ENCODE assay signal across 8 cellular contexts in the genomic region with DNA sequence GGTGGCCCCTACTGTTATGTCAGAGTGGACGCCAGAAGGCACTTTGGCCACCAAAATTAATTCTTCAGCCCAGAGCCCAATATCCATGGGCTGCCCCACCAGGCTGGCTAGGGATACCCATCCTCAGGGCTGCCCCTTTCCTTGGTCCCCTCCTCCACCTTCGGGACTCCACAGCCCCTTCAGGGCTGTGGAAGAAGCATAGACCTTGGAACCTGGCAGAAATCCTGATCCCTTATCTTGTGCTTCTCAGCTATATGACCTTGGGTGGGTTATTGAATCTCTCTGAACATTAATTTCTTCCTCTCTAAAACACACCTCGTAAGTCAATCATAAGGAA. TPM values are rescaled to one million over a fixed set of nuclear protein-coding genes. Genes with fewer than 3 reads are reported as not detected.
DNase-seq lines count a peak whose midpoint lies in the region; ATAC-seq and TF ChIP-seq lines count a peak whose summit lies in the region.

No MANE protein-coding gene starts in this region.

- DNase-seq in T-helper 1 cell (no peak), immature natural killer cell (no peak), stomach (no peak), NCI-H1105 (lab: John Stamatoyannopoulos, UW) (no peak), DMS79 treated with DMSO at 0.1 percent for 48 hours (lab: John Stamatoyannopoulos, UW) (no peak)
- no peak for DNase-seq in activated naive CD8-positive, alpha-beta T cell treated with anti-CD3 and anti-CD28 coated beads for 36 hours

- peaks cover 56 to 76% (median 74%) of the 10 kb centered on the region in 4 donors for H3K4me1 ChIP-seq in stomach

- H3K27me3 Mint-ChIP-seq in T-helper 1 cell treated with Interleukin-12 subunit alpha and Interleukin-12 subunit beta and Interleukin-4 antibody, amounts not matched to agents 30 μg/mL and 1 μg/mL, for 36 hours (ENCODE audit: low read depth): peaks cover 17% of the 10 kb centered on the region
- peaks cover 17% of the 10 kb centered on the region for H3K27me3 Mint-ChIP-seq in activated naive CD8-positive, alpha-beta T cell treated with anti-CD3 and anti-CD28 coated beads for 36 hours
- H3K27me3 Mint-ChIP-seq in immature natural killer cell (ENCODE audit: low read depth in 3 of 3): peaks cover 0 to 15% (median 8%) of the 10 kb centered on the region in 3 donors

- no peak for TF ChIP-seq EP300 in stomach (IDR thresholded peaks at IDR 0.05)

- peaks cover 7% of the 10 kb centered on the region for H3K36me3 Mint-ChIP-seq in T-helper 1 cell treated with Interleukin-12 subunit alpha and Interleukin-12 subunit beta and Interleukin-4 antibody, amounts not matched to agents 30 μg/mL and 1 μg/mL, for 36 hours (ENCODE audit: low read depth)
- H3K36me3 Mint-ChIP-seq in activated naive CD8-positive, alpha-beta T cell treated with anti-CD3 and anti-CD28 coated beads for 36 hours: peaks cover 8% of the 10 kb centered on the region
- no peaks in the 10 kb centered on the region for H3K36me3 Mint-ChIP-seq in immature natural killer cell

- TF ChIP-seq CTCF in stomach (IDR thresholded peaks at IDR 0.05): no peak

- H3K9me3 Mint-ChIP-seq in T-helper 1 cell treated with Interleukin-12 subunit alpha and Interleukin-12 subunit beta and Interleukin-4 antibody, amounts not matched to agents 30 μg/mL and 1 μg/mL, for 36 hours: no peaks in the 10 kb centered on the region
- H3K9me3 Mint-ChIP-seq in activated naive CD8-positive, alpha-beta T cell treated with anti-CD3 and anti-CD28 coated beads for 36 hours: no peaks in the 10 kb centered on the region
- H3K9me3 Mint-ChIP-seq in immature natural killer cell: no peaks in the 10 kb centered on the region

- WGBS in stomach, 5 donors: 20 to 34% (median 26%) methylated on average over 2 to 3 of the region's 3 CpGs

- no peaks in the 10 kb centered on the region for H3K36me3 ChIP-seq in stomach

- peak overlapping the region; percentile 93 to 97 (median 96) for H3K27ac ChIP-seq in stomach

- no peak for ATAC-seq in HG03342 (IDR thresholded peaks at IDR 0.05; ENCODE audit: unreplicated experiment)

- peak overlapping the region; percentile 45 for H3K27ac Mint-ChIP-seq in T-helper 1 cell treated with Interleukin-12 subunit alpha and Interleukin-12 subunit beta and Interleukin-4 antibody, amounts not matched to agents 30 μg/mL and 1 μg/mL, for 36 hours
- H3K27ac Mint-ChIP-seq in activated naive CD8-positive, alpha-beta T cell treated with anti-CD3 and anti-CD28 coated beads for 36 hours: peak overlapping the region; percentile 25
- H3K27ac Mint-ChIP-seq in immature natural killer cell: peak overlapping the region in 5 of 6 donors; percentile 88 to 96 (median 92)

- H3K4me3 ChIP-seq in stomach: peak overlapping the region; percentile 74 to 97 (median 94)

- peak overlapping the region; percentile 92 for H3K4me3 Mint-ChIP-seq in T-helper 1 cell treated with Interleukin-12 subunit alpha and Interleukin-12 subunit beta and Interleukin-4 antibody, amounts not matched to agents 30 μg/mL and 1 μg/mL, for 36 hours
- H3K4me3 Mint-ChIP-seq in activated naive CD8-positive, alpha-beta T cell treated with anti-CD3 and anti-CD28 coated beads for 36 hours: peak overlapping the region; percentile 99
- peak overlapping the region; percentile 74 to 81 (median 81) for H3K4me3 Mint-ChIP-seq in immature natural killer cell

- no peaks in the 10 kb centered on the region for H3K27me3 ChIP-seq in stomach

- no peaks in the 10 kb centered on the region for H3K9me3 ChIP-seq in stomach

- intact Hi-C loops in stomach (cut with DNase I; ENCODE audit: low total_unique reads): no loop called here

- peaks cover 28% of the 10 kb centered on the region for H3K4me1 Mint-ChIP-seq in T-helper 1 cell treated with Interleukin-12 subunit alpha and Interleukin-12 subunit beta and Interleukin-4 antibody, amounts not matched to agents 30 μg/mL and 1 μg/mL, for 36 hours (ENCODE audit: low read depth)
- H3K4me1 Mint-ChIP-seq in activated naive CD8-positive, alpha-beta T cell treated with anti-CD3 and anti-CD28 coated beads for 36 hours: peaks cover 37% of the 10 kb centered on the region
- H3K4me1 Mint-ChIP-seq in immature natural killer cell: peaks cover 49 to 51% of the 10 kb centered on the region in 2 donors

- no peak for TF ChIP-seq POLR2A in stomach (IDR thresholded peaks at IDR 0.05)

RNA-seq across cellular contexts. Expression of gene TMUB1, which starts 0.5 kb away (rescaled TPM):
- total RNA-seq in activated naive CD8-positive, alpha-beta T cell treated with anti-CD3 and anti-CD28 coated beads for 36 hours: 10 to 100 TPM; 59.2 to 59.3 TPM
- 10 to 100 TPM; 47.5 to 57.5 (median 49.6) TPM for polyA plus RNA-seq in immature natural killer cell
- 10 to 100 TPM; 12.7 to 78.2 (median 42.9) TPM for total RNA-seq in stomach
- polyA plus RNA-seq in stomach: 10 to 100 TPM; 69.6 to 86.8 (median 72.4) TPM

RNA-seq across cellular contexts. Expression of gene AGAP3, which starts 2.5 kb away (rescaled TPM):
- total RNA-seq in activated naive CD8-positive, alpha-beta T cell treated with anti-CD3 and anti-CD28 coated beads for 36 hours: 10 to 100 TPM; 24.8 to 25.3 TPM
- polyA plus RNA-seq in immature natural killer cell: 1 to 10 TPM; 2.8 to 6.3 (median 4.3) TPM
- total RNA-seq in stomach: 100 to 1,000 TPM in 2 of 5 donors, 10 to 100 TPM in 3; 32.5 to 342 (median 83.9) TPM
- 10 to 100 TPM; 36.0 to 60.8 (median 45.8) TPM for polyA plus RNA-seq in stomach

RNA-seq across cellular contexts. Expression of gene FASTK, which starts 3.2 kb away (rescaled TPM):
- 10 to 100 TPM; 65.9 to 68.7 TPM for total RNA-seq in activated naive CD8-positive, alpha-beta T cell treated with anti-CD3 and anti-CD28 coated beads for 36 hours
- 10 to 100 TPM; 49.0 to 57.6 (median 51.2) TPM for polyA plus RNA-seq in immature natural killer cell
- total RNA-seq in stomach: 100 to 1,000 TPM in 3 of 5 donors, 10 to 100 TPM in 2; 40.0 to 415 (median 116) TPM
- polyA plus RNA-seq in stomach: 100 to 1,000 TPM in 2 of 3 donors, 10 to 100 TPM in 1; 70.3 to 149 (median 129) TPM

RNA-seq across cellular contexts. Expression of gene SLC4A2, which starts 24.4 kb away (rescaled TPM):
- 10 to 100 TPM; 66.5 to 69.1 TPM for total RNA-seq in activated naive CD8-positive, alpha-beta T cell treated with anti-CD3 and anti-CD28 coated beads for 36 hours
- polyA plus RNA-seq in immature natural killer cell (10 to 100 TPM in 2 of 3 donors, 1 to 10 TPM in 1; 6.7 to 19.8 (median 10.9) TPM), stomach (100 to 1,000 TPM; 121 to 157 (median 124) TPM)
- total RNA-seq in stomach: 100 to 1,000 TPM in 4 of 5 donors, 10 to 100 TPM in 1; 65.9 to 296 (median 128) TPM

RNA-seq across cellular contexts. Expression of gene CDK5, which starts 26.1 kb away (rescaled TPM):
- total RNA-seq in activated naive CD8-positive, alpha-beta T cell treated with anti-CD3 and anti-CD28 coated beads for 36 hours: 10 to 100 TPM; 13.3 to 16.0 TPM
- polyA plus RNA-seq in immature natural killer cell (10 to 100 TPM; 15.6 to 18.9 (median 17.9) TPM), stomach (10 to 100 TPM in 2 of 3 donors, 1 to 10 TPM in 1; 8.3 to 13.3 (median 11.8) TPM)
- 10 to 100 TPM in 2 of 5 donors, 1 to 10 TPM in 1, under 1 TPM in 1, not detected in 1; 0.87 to 46.1 (median 11.0) TPM for total RNA-seq in stomach

Comparison
In these comparisons a context has a peak if more than half of its experiments do, and no peak if none do; other contexts are left out.
1. H3K27ac Mint-ChIP-seq: peak in every context shown above with its lines; median percentile 92 in immature natural killer cell; 45 in T-helper 1 cell treated with Interleukin-12 subunit alpha and Interleukin-12 subunit beta and Interleukin-4 antibody, amounts not matched to agents 30 μg/mL and 1 μg/mL, for 36 hours; 25 in activated naive CD8-positive, alpha-beta T cell treated with anti-CD3 and anti-CD28 coated beads for 36 hours.